In genomic region chr3:198080521-198081384, GRCh38 we compare ENCODE assay signal across 8 cellular contexts.
DNase-seq lines count a peak whose midpoint lies in the region; ATAC-seq and TF ChIP-seq lines count a peak whose summit lies in the region.

No MANE protein-coding gene starts in this region.

- DNase-seq in AG08396 (ENCODE audit: low spot score) (peak; percentile 84), HS-27A (ENCODE audit: low read depth) (peak; percentile 29), RKO (ENCODE audit: low spot score) (peak; percentile 80), activated gamma-delta T cell (lab: John Stamatoyannopoulos, UW) (peak; percentile 58), germinal center (ENCODE audit: low spot score) (peak; percentile 64), omental fat pad (ENCODE audit: low spot score) (peak; percentile 30), substantia nigra (lab: John Stamatoyannopoulos, UW) (peak in 33 of 49 donors; percentile 13 to 59 (median 39))

- peak overlapping the region; percentile 12 for H3K27ac ChIP-seq in substantia nigra (ENCODE audit: low read depth, low read length, poor library complexity, severe bottlenecking)

- peak in 2 of 3 donors; percentile 23 to 71 for TF ChIP-seq CTCF in omental fat pad (IDR thresholded peaks at IDR 0.05)

- ATAC-seq in GM18868 (IDR thresholded peaks at IDR 0.05; ENCODE audit: unreplicated experiment) (peak; percentile 70), omental fat pad (ENCODE audit: low FRiP score) (peak; percentile 97)

Comparison
In these comparisons a context has a peak if more than half of its experiments do, and no peak if none do; other contexts are left out.
1. Peak in every context shown above with its lines: DNase-seq, ATAC-seq and H3K27ac ChIP-seq.
2. DNase-seq: peak in every context shown above with its lines; median percentile 84 in AG08396; 80 in RKO; 64 in germinal center; 58 in activated gamma-delta T cell; 39 in substantia nigra; 30 in omental fat pad; 29 in HS-27A.